In the genomic region with DNA sequence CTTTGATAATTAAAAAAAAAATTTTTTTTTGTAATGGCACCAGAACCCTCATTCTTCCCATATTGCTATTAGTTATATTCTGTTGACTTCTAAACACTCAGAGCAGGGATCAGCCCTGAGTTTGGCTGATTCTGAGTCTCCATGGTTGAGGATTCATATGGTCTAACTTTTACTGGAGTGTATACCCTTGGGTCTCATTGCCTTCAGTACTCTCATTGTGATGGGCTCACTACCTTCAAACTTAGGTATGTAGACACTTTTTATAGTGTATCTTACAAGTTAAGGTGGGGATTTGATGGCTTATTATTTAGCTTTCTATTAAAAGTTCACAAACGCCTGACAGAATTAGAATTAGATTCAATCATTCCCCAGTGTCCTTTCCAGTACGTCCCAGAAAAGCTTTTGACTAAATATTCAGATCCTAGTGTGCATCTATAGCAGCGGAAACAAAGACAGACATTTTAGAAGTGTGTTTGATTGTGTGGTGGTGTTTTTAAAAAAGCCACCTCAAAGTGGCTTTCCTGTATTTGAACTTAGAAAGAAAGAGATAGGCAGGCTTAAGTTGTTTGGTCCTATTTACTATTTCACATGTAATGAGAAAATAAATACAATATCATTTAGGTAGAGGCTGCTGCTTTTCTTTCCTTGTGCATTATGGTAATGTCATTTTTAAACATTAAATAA, we compare ENCODE assay signal across 8 cellular contexts. TPM values are rescaled to one million over a fixed set of nuclear protein-coding genes. Genes with fewer than 3 reads are reported as not detected.
DNase-seq lines count a peak whose midpoint lies in the region; ATAC-seq and TF ChIP-seq lines count a peak whose summit lies in the region.

No MANE protein-coding gene starts in this region.

- no peaks in the 10 kb centered on the region for H3K9me3 ChIP-seq in naive thymus-derived CD4-positive, alpha-beta T cell (ENCODE audit: control insufficient read depth in 2 of 3, low read length in 3 of 3)
- no peaks in the 10 kb centered on the region for H3K9me3 ChIP-seq in aorta (ENCODE audit: control insufficient read depth, low read length)

- no peak for TF ChIP-seq CTCF in chondrocyte (IDR thresholded peaks at IDR 0.05)

- peak overlapping the region; percentile 66 for H3K27ac ChIP-seq in naive thymus-derived CD4-positive, alpha-beta T cell (ENCODE audit: low read depth, low read length)
- peak overlapping the region; percentile 30 to 92 for H3K27ac ChIP-seq in aorta (ENCODE audit: low read depth in 1 of 2, low read length in 2 of 2)

- peak overlapping the region; percentile 61 for H3K4me3 ChIP-seq in naive thymus-derived CD4-positive, alpha-beta T cell (ENCODE audit: low read length)
- peak overlapping the region; percentile 62 to 83 for H3K4me3 ChIP-seq in aorta (ENCODE audit: low read length in 2 of 2)

- peak overlapping the region; percentile 96 for H3K27ac Mint-ChIP-seq in stimulated activated naive CD8-positive, alpha-beta T cell treated with anti-CD3 and anti-CD28 coated beads, Interleukin-15, Interleukin-2, amounts not matched to agents 100 ng/mL and 50 ng/mL, for 24 hours
- H3K27ac Mint-ChIP-seq in chondrocyte (ENCODE audit: unreplicated experiment), result peak overlapping the region; percentile 97
- H3K27ac Mint-ChIP-seq in naive thymus-derived CD4-positive, alpha-beta T cell, result peak overlapping the region; percentile 82 to 98 (median 92)

- whole genome bisulfite sequencing in aorta, 2 donors, result 1 to 2% methylated on average over 3 of the region's 3 CpGs

- H3K4me3 Mint-ChIP-seq in stimulated activated naive CD8-positive, alpha-beta T cell treated with anti-CD3 and anti-CD28 coated beads, Interleukin-15, Interleukin-2, amounts not matched to agents 100 ng/mL and 50 ng/mL, for 24 hours, result peak overlapping the region; percentile 91
- H3K4me3 Mint-ChIP-seq in chondrocyte (ENCODE audit: unreplicated experiment), result peak overlapping the region; percentile 81
- peak overlapping the region; percentile 83 to 99 (median 88) for H3K4me3 Mint-ChIP-seq in naive thymus-derived CD4-positive, alpha-beta T cell

- intact Hi-C loops in naive thymus-derived CD4-positive, alpha-beta T cell (cut with micrococcal nuclease), result loop anchor here (1.0 to 2.0 kb wide), 5 partner anchors 9 to 23 kb away; no protein-coding TSS in a partner anchor
- intact Hi-C loops in aorta (cut with DNase I), result loop anchor here (5.0 kb wide), 1 partner anchor 51 kb away; no protein-coding TSS in a partner anchor

- H3K36me3 Mint-ChIP-seq in stimulated activated naive CD8-positive, alpha-beta T cell treated with anti-CD3 and anti-CD28 coated beads, Interleukin-15, Interleukin-2, amounts not matched to agents 100 ng/mL and 50 ng/mL, for 24 hours (ENCODE audit: low read depth), result peaks cover 13% of the 10 kb centered on the region
- peaks cover 3% of the 10 kb centered on the region for H3K36me3 Mint-ChIP-seq in chondrocyte (ENCODE audit: low read depth)
- H3K36me3 Mint-ChIP-seq in naive thymus-derived CD4-positive, alpha-beta T cell, result peaks cover 0 to 23% (median 9%) of the 10 kb centered on the region in 5 donors

- H3K27me3 Mint-ChIP-seq in stimulated activated naive CD8-positive, alpha-beta T cell treated with anti-CD3 and anti-CD28 coated beads, Interleukin-15, Interleukin-2, amounts not matched to agents 100 ng/mL and 50 ng/mL, for 24 hours, result no peaks in the 10 kb centered on the region
- no peaks in the 10 kb centered on the region for H3K27me3 Mint-ChIP-seq in chondrocyte (ENCODE audit: low read depth)
- no peaks in the 10 kb centered on the region for H3K27me3 Mint-ChIP-seq in naive thymus-derived CD4-positive, alpha-beta T cell

- no peaks in the 10 kb centered on the region for H3K27me3 ChIP-seq in naive thymus-derived CD4-positive, alpha-beta T cell (ENCODE audit: control insufficient read depth in 2 of 2, insufficient read depth in 2 of 2, low read length in 2 of 2)
- no peaks in the 10 kb centered on the region for H3K27me3 ChIP-seq in aorta (ENCODE audit: control insufficient read depth in 1 of 2, insufficient read depth in 2 of 2, low read length in 1 of 2)

- ATAC-seq in stimulated activated naive CD8-positive, alpha-beta T cell treated with anti-CD3 and anti-CD28 coated beads, Interleukin-15, Interleukin-2, amounts not matched to agents 100 U/mL and 50 U/mL, for 24 hours, result no peak
- ATAC-seq in naive thymus-derived CD4-positive, alpha-beta T cell, result peak; percentile 55
- no peak for ATAC-seq in aorta (ENCODE audit: low FRiP score)

- H3K36me3 ChIP-seq in naive thymus-derived CD4-positive, alpha-beta T cell (ENCODE audit: control insufficient read depth in 2 of 3, insufficient read depth in 3 of 3, low read length in 3 of 3), result no peaks in the 10 kb centered on the region
- no peaks in the 10 kb centered on the region for H3K36me3 ChIP-seq in aorta (ENCODE audit: control insufficient read depth in 1 of 2, insufficient read depth in 2 of 2, low read length in 1 of 2)

- no peak for DNase-seq in stimulated activated naive CD8-positive, alpha-beta T cell treated with anti-CD3 and anti-CD28 coated beads, Interleukin-15, Interleukin-2, amounts not matched to agents 100 U/mL and 50 U/mL, for 24 hours
- DNase-seq in chondrocyte (ENCODE audit: low spot score) (no peak), aorta (no peak), 8988T (no peak), dermis blood vessel endothelial cell (no peak), NCI-H82 (lab: John Stamatoyannopoulos, UW) (no peak)
- DNase-seq in naive thymus-derived CD4-positive, alpha-beta T cell, result peak in 5 of 9 donors; percentile 33 to 62 (median 56)

- CTCF ChIA-PET in naive thymus-derived CD4-positive, alpha-beta T cell (lab: Charles Lee), result interaction anchor here (0.8 to 8.0 kb wide), 6 partner anchors 8 to 54 kb away, joined by 3 to 89 read pairs (median 12); no protein-coding TSS in a partner anchor

- H3K9me3 Mint-ChIP-seq in stimulated activated naive CD8-positive, alpha-beta T cell treated with anti-CD3 and anti-CD28 coated beads, Interleukin-15, Interleukin-2, amounts not matched to agents 100 ng/mL and 50 ng/mL, for 24 hours, result no peaks in the 10 kb centered on the region
- no peaks in the 10 kb centered on the region for H3K9me3 Mint-ChIP-seq in chondrocyte (ENCODE audit: low read depth)
- H3K9me3 Mint-ChIP-seq in naive thymus-derived CD4-positive, alpha-beta T cell, result peaks cover 0 to 4% (median 2%) of the 10 kb centered on the region in 11 donors

- peaks cover 70% of the 10 kb centered on the region for H3K4me1 Mint-ChIP-seq in stimulated activated naive CD8-positive, alpha-beta T cell treated with anti-CD3 and anti-CD28 coated beads, Interleukin-15, Interleukin-2, amounts not matched to agents 100 ng/mL and 50 ng/mL, for 24 hours (ENCODE audit: low read depth)
- H3K4me1 Mint-ChIP-seq in chondrocyte (ENCODE audit: low read depth), result peaks cover 51% of the 10 kb centered on the region
- peaks cover 31 to 81% (median 71%) of the 10 kb centered on the region in 7 donors for H3K4me1 Mint-ChIP-seq in naive thymus-derived CD4-positive, alpha-beta T cell

- H3K4me1 ChIP-seq in naive thymus-derived CD4-positive, alpha-beta T cell (ENCODE audit: control insufficient read depth in 2 of 2, insufficient read depth in 2 of 2, low read length in 2 of 2), result peaks cover 19 to 24% of the 10 kb centered on the region in 2 donors
- no peaks in the 10 kb centered on the region for H3K4me1 ChIP-seq in aorta (ENCODE audit: control insufficient read depth in 1 of 2, insufficient read depth in 2 of 2, low read length in 2 of 2)

- POLR2A ChIA-PET in naive thymus-derived CD4-positive, alpha-beta T cell (lab: Charles Lee), result interaction anchor here (0.5 to 7.7 kb wide), 21 partner anchors 8 to 1732 kb away, joined by 3 to 95 read pairs (median 5); a partner anchor contains a TSS

RNA-seq across cellular contexts. Expression of a gene that starts 1.4 kb away (rescaled TPM):
- total RNA-seq in chondrocyte, result 377 to 446 TPM (median 386 TPM) in 3 replicates
- total RNA-seq in naive thymus-derived CD4-positive, alpha-beta T cell, result 100 to 1,000 TPM; 282 to 409 (median 335) TPM
- 10 to 100 TPM; 21.2 to 90.3 TPM for polyA plus RNA-seq in naive thymus-derived CD4-positive, alpha-beta T cell
- 100 to 1,000 TPM; 613 to 785 TPM for total RNA-seq in aorta
- 100 to 1,000 TPM in 1 of 2 donors, 10 to 100 TPM in 1; 38.9 to 159 TPM for polyA plus RNA-seq in aorta
- 653 and 751 TPM in 2 replicates for total RNA-seq in dermis blood vessel endothelial cell

Comparison
In these comparisons a context has a peak if more than half of its experiments do, and no peak if none do; other contexts are left out.
1. DNase-seq: peak in naive thymus-derived CD4-positive, alpha-beta T cell (5 of 9); none in stimulated activated naive CD8-positive, alpha-beta T cell treated with anti-CD3 and anti-CD28 coated beads, Interleukin-15, Interleukin-2, amounts not matched to agents 100 U/mL and 50 U/mL, for 24 hours (single experiment), chondrocyte (single experiment), aorta (0 of 2), 8988T (single experiment), dermis blood vessel endothelial cell (single experiment) and NCI-H82 (single experiment).
2. Peak in every context shown above with its lines, with median percentiles within 50 percentile points of each other: H3K27ac Mint-ChIP-seq and H3K4me3 Mint-ChIP-seq.